ENCODE assay signal across 1 cellular context in the genomic region with DNA sequence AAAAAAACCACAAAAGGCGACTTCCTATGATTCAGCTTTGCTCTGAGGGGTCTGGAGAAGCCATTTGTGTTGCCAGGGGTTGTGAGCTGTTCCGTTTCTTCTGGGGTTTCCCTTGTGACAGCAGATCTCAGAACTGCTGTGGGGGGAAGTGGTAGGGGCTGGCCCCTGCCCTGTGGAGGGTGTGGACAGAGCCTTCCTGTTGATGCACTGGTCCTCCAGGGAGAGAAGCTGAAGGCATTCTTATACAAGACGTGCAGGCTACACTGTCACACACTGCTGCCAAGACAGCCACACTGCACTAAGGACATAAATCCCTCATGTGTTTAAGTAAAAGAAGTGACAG.
TF ChIP-seq lines count a peak whose summit lies in the region.

No MANE protein-coding gene starts in this region.

TF ChIP-seq in HepG2, 621 proteins besides CTCF, POLR2A, EP300 and RAD21:
- TF ChIP-seq ZSCAN21 (CRISPR knock-in tag; IDR thresholded peaks at IDR 0.05; ENCODE audit: borderline replicate concordance) (no peak), PCBP2 (optimal IDR thresholded peaks at IDR 0.05; ENCODE audit: low read depth, low read length, poor library complexity, severe bottlenecking) (no peak), ZBTB20 (CRISPR knock-in tag; IDR thresholded peaks at IDR 0.05; ENCODE audit: borderline replicate concordance, low read depth) (no peak), ZNF841 (CRISPR knock-in tag; IDR thresholded peaks at IDR 0.05; ENCODE audit: borderline replicate concordance) (no peak), ZNF124 (CRISPR knock-in tag; IDR thresholded peaks at IDR 0.05) (no peak), JDP2 (CRISPR knock-in tag; IDR thresholded peaks at IDR 0.05; ENCODE audit: borderline replicate concordance) (no peak), MBNL3 (CRISPR knock-in tag; conservative IDR thresholded peaks at IDR 0.05) (no peak), ZNF781 (CRISPR knock-in tag; IDR thresholded peaks at IDR 0.05; ENCODE audit: borderline replicate concordance, not compliant biosample characterization) (no peak), FOXM1 (CRISPR knock-in tag; IDR thresholded peaks at IDR 0.05) (no peak), ATF7-NPFF (CRISPR knock-in tag; IDR thresholded peaks at IDR 0.05; ENCODE audit: low read depth) (no peak), ZNF7 (CRISPR knock-in tag; IDR thresholded peaks at IDR 0.05) (no peak), ZNF292 (CRISPR knock-in tag; IDR thresholded peaks at IDR 0.05; ENCODE audit: borderline replicate concordance, low read depth) (no peak), KAT2B (IDR thresholded peaks at IDR 0.05; ENCODE audit: borderline replicate concordance, low read depth, low read length) (no peak)
- TF ChIP-seq, protein P1, sequence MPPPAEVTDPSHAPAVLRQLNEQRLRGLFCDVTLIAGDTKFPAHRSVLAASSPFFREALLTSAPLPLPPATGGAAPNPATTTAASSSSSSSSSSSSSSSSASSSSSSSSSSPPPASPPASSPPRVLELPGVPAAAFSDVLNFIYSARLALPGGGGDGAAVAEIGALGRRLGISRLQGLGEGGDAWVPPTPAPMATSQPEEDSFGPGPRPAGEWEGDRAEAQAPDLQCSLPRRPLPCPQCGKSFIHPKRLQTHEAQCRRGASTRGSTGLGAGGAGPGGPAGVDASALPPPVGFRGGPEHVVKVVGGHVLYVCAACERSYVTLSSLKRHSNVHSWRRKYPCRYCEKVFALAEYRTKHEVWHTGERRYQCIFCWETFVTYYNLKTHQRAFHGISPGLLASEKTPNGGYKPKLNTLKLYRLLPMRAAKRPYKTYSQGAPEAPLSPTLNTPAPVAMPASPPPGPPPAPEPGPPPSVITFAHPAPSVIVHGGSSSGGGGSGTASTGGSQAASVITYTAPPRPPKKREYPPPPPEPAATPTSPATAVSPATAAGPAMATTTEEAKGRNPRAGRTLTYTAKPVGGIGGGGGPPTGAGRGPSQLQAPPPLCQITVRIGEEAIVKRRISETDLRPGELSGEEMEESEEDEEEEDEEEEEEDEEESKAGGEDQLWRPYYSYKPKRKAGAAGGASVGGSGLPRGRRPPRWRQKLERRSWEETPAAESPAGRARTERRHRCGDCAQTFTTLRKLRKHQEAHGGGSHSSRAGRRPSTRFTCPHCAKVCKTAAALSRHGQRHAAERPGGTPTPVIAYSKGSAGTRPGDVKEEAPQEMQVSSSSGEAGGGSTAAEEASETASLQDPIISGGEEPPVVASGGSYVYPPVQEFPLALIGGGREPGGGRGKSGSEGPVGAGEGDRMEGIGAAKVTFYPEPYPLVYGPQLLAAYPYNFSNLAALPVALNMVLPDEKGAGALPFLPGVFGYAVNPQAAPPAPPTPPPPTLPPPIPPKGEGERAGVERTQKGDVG (CRISPR knock-in tag; IDR thresholded peaks at IDR 0.05; ENCODE audit: borderline replicate concordance), result no peak
